ENCODE assay signal across 17 cellular contexts in the genomic region with DNA sequence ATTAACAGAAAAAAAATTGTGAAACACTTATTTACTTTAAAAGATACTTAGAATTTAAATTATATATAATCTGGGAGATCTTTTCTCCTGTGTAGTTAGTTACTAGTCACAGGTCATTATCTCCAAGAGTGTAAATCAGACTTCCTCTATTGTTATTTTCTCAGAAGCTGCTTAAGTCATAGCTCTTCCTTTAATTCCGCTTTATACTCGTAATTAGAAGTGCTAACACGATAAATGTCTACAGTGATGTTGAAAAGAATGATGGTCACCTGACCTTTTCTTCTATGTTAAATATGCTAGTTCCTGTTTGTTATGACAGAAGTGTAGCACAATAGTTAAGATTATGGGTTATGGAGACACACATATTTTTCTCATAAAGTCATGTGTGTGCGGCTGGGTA.
"Had no signal": no experiment of that assay in that cellular context is flagged by ENCODE, and none has a peak within 500 bp of the region (broad histone marks: within the 10 kb centered on the region; RNA-seq: fewer than 3 reads in every experiment).

No MANE protein-coding gene starts in this region.

- H3K4me3 Mint-ChIP-seq: activated CD4-positive, alpha-beta T cell treated with anti-CD3 and anti-CD28 coated beads, Interleukin-2, amount 10 ng/mL, durations not matched to agents 7 days and 5 days; activated CD8-positive, alpha-beta T cell treated with anti-CD3 and anti-CD28 coated beads, Interleukin-2, amount 10 ng/mL, durations not matched to agents 7 days and 5 days; activated naive CD4-positive, alpha-beta T cell treated with anti-CD3 and anti-CD28 coated beads for 36 hours; activated T-cell treated with anti-CD3 and anti-CD28 coated beads, Interleukin-2, amount 50 U/mL, for 4 hours; neural crest cell had no signal

- H3K27ac ChIP-seq: vagina had no signal

- H3K4me3 ChIP-seq: body of pancreas, tibial artery, vagina had no signal

- ATAC-seq: activated CD4-positive, CD25-positive, alpha-beta regulatory T cell treated with anti-CD3 and anti-CD28 coated beads, Interleukin-2, amount 50 U/mL, for 24 hours; activated CD8-positive, alpha-beta T cell treated with anti-CD3 and anti-CD28 coated beads, Interleukin-2, amount 10 ng/mL, durations not matched to agents 7 days and 5 days; body of pancreas; left lobe of liver had no signal

- H3K27me3 ChIP-seq: body of pancreas, tibial artery, vagina had no signal

- H3K27me3 Mint-ChIP-seq: activated CD4-positive, alpha-beta T cell treated with anti-CD3 and anti-CD28 coated beads, Interleukin-2, amount 10 ng/mL, durations not matched to agents 7 days and 5 days had no signal

- H3K36me3 ChIP-seq: tibial artery, vagina had no signal

- DNase-seq: activated CD4-positive, alpha-beta T cell treated with anti-CD3 and anti-CD28 coated beads, Interleukin-2, amount 10 ng/mL, durations not matched to agents 7 days and 5 days; activated CD8-positive, alpha-beta T cell treated with anti-CD3 and anti-CD28 coated beads, Interleukin-2, amount 10 ng/mL, durations not matched to agents 7 days and 5 days; activated naive CD4-positive, alpha-beta T cell treated with anti-CD3 and anti-CD28 coated beads for 36 hours; activated T-cell treated with anti-CD3 and anti-CD28 coated beads, Interleukin-2, amount 50 U/mL, for 4 hours; body of pancreas; head of caudate nucleus; kidney; mammary epithelial cell; retina; stimulated activated CD4-positive, alpha-beta T cell treated with anti-CD3 and anti-CD28 coated beads, Interleukin-2, amount 100 ng/mL, for 24 hours; stimulated activated naive CD4-positive, alpha-beta T cell treated with Interleukin-2 at 50 U/mL for 16 hours; substantia nigra; tibial artery had no signal

- H3K27ac Mint-ChIP-seq: activated CD4-positive, alpha-beta T cell treated with anti-CD3 and anti-CD28 coated beads, Interleukin-2, amount 10 ng/mL, durations not matched to agents 7 days and 5 days; activated CD8-positive, alpha-beta T cell treated with anti-CD3 and anti-CD28 coated beads, Interleukin-2, amount 10 ng/mL, durations not matched to agents 7 days and 5 days; activated naive CD4-positive, alpha-beta T cell treated with anti-CD3 and anti-CD28 coated beads for 36 hours had no signal

- H3K4me1 Mint-ChIP-seq: activated CD4-positive, alpha-beta T cell treated with anti-CD3 and anti-CD28 coated beads, Interleukin-2, amount 10 ng/mL, durations not matched to agents 7 days and 5 days had no signal

- H3K9me3 ChIP-seq: body of pancreas, tibial artery, vagina had no signal

- H3K9me3 Mint-ChIP-seq: activated CD4-positive, alpha-beta T cell treated with anti-CD3 and anti-CD28 coated beads, Interleukin-2, amount 10 ng/mL, durations not matched to agents 7 days and 5 days; activated naive CD4-positive, alpha-beta T cell treated with anti-CD3 and anti-CD28 coated beads for 36 hours; activated T-cell treated with anti-CD3 and anti-CD28 coated beads, Interleukin-2, amount 50 U/mL, for 4 hours; neural crest cell had no signal

- H3K4me1 ChIP-seq: body of pancreas had no signal
